In the genomic region with DNA sequence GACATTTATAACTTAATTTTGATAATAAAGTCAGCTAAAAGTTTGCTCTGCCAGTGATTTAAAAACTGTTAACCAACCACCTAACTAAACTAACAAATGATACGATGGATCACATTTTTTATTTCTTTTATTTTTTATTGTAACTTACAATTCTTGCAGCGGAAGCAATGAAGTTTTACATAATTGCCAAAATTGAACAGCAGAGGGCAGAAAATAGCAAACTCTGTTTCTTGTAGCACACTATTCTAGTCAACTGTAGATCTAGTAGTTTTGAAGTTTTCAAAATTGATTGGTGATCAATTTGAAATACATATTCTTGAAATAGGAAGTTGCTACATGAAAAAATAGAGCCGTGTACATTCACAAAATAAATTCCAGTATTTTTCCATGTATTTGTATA, we compare ENCODE assay signal across 7 cellular contexts. TPM values are rescaled to one million over a fixed set of nuclear protein-coding genes. Genes with fewer than 3 reads are reported as not detected.
DNase-seq lines count a peak whose midpoint lies in the region; TF ChIP-seq lines count a peak whose summit lies in the region.

No MANE protein-coding gene starts in this region.

- DNase-seq in GM12865 (ENCODE audit: low read depth) (peak; percentile 7), NB4 (ENCODE audit: low read depth) (peak; percentile 22), dermis blood vessel endothelial cell (peak; percentile 59), pons (ENCODE audit: low spot score) (peak; percentile 61), activated gamma-delta T cell treated with Interleukin-2 at 50 U/mL for 16 hours (no peak)
- no peak for DNase-seq in effector CD8-positive, alpha-beta T cell (lab: John Stamatoyannopoulos, UW)
- DNase-seq in activated CD8-positive, alpha-beta memory T cell treated with anti-CD3 and anti-CD28 coated beads for 24 hours, result no peak

- TF ChIP-seq POLR2A in NB4 (IDR thresholded peaks at IDR 0.05; ENCODE audit: extremely low read depth, insufficient read length), result no peak

- no peak overlapping the region for H3K4me3 ChIP-seq in GM12865 (ENCODE audit: low read depth, low read length)
- H3K4me3 ChIP-seq in NB4 (ENCODE audit: low read depth, low read length), result no peak overlapping the region

- TF ChIP-seq CTCF in GM12865 (IDR thresholded peaks at IDR 0.05; ENCODE audit: insufficient read depth, low read depth, low read length, missing control alignments) (peak; percentile 24), NB4 (IDR thresholded peaks at IDR 0.05; ENCODE audit: low read depth, low read length) (peak; percentile 23)

RNA-seq across cellular contexts. Expression of a gene that starts 2.8 kb away (rescaled TPM):
- not detected in 2 replicates for total RNA-seq in dermis blood vessel endothelial cell

Comparison
In these comparisons a context has a peak if more than half of its experiments do, and no peak if none do; other contexts are left out.
1. DNase-seq: peak in GM12865 (single experiment), NB4 (single experiment), dermis blood vessel endothelial cell (single experiment) and pons (single experiment); none in effector CD8-positive, alpha-beta T cell (single experiment), activated gamma-delta T cell treated with Interleukin-2 at 50 U/mL for 16 hours (single experiment) and activated CD8-positive, alpha-beta memory T cell treated with anti-CD3 and anti-CD28 coated beads for 24 hours (single experiment).